ENCODE assay signal across 1 cellular context in genomic region chr1:46303038-46303871, GRCh38.
TF ChIP-seq lines count a peak whose summit lies in the region.

TSS of gene LRRC41 (minus strand) at chr1:46303616. CDS start at chr1:46303322, 294 bp downstream.
TSS of gene UQCRH (plus strand) at chr1:46303698. CDS start at chr1:46303767, 69 bp downstream.

TF ChIP-seq in HepG2, 621 proteins besides CTCF, POLR2A, EP300 and RAD21 (continued from another document and continues in another):
- TF ChIP-seq TFE3 (CRISPR knock-in tag; IDR thresholded peaks at IDR 0.05) = no peak
- TF ChIP-seq ARNT (IDR thresholded peaks at IDR 0.05) = no peak
- TF ChIP-seq ZNF317 (CRISPR knock-in tag; IDR thresholded peaks at IDR 0.05) = no peak
- no peak for TF ChIP-seq TARDBP (CRISPR knock-in tag; IDR thresholded peaks at IDR 0.05)
- TF ChIP-seq NFE2L2 (IDR thresholded peaks at IDR 0.05; ENCODE audit: low read length) = no peak
- TF ChIP-seq SRF (IDR thresholded peaks at IDR 0.05; ENCODE audit: low read depth, low read length) = no peak
- peak; percentile 21; the same call in 1 of the 2 replicates for TF ChIP-seq ARNT2 (CRISPR knock-in tag; IDR thresholded peaks at IDR 0.05; ENCODE audit: low read depth)
- no peak for TF ChIP-seq PITX1 (CRISPR knock-in tag; IDR thresholded peaks at IDR 0.05)
- TF ChIP-seq E2F2 (CRISPR knock-in tag; IDR thresholded peaks at IDR 0.05; ENCODE audit: borderline replicate concordance) = no peak
- no peak for TF ChIP-seq GLMP (CRISPR knock-in tag; IDR thresholded peaks at IDR 0.05; ENCODE audit: borderline replicate concordance)
- no peak for TF ChIP-seq TRIM22 (IDR thresholded peaks at IDR 0.05)
- TF ChIP-seq CCAR2 (optimal IDR thresholded peaks at IDR 0.05; ENCODE audit: low read depth, low read length) = no peak
- no peak for TF ChIP-seq SYNCRIP (IDR thresholded peaks at IDR 0.05; ENCODE audit: insufficient read depth, low read depth, low read length)
- no peak; the same call in 1 of the 2 replicates for TF ChIP-seq ZC3H13 (CRISPR knock-in tag; IDR thresholded peaks at IDR 0.05)
- TF ChIP-seq NFRKB (IDR thresholded peaks at IDR 0.05) = peak; percentile 66
- no peak for TF ChIP-seq ZNF597 (CRISPR knock-in tag; IDR thresholded peaks at IDR 0.05)
- TF ChIP-seq XRCC5 (optimal IDR thresholded peaks at IDR 0.05; ENCODE audit: low read length) = peak; percentile 34
- no peak for TF ChIP-seq FOSL1 (CRISPR knock-in tag; IDR thresholded peaks at IDR 0.05; ENCODE audit: borderline replicate concordance)
- TF ChIP-seq HNF1B (CRISPR knock-in tag; IDR thresholded peaks at IDR 0.05) = no peak
- peak; percentile 94 for TF ChIP-seq BHLHE40 (IDR thresholded peaks at IDR 0.05; ENCODE audit: low read length)
- TF ChIP-seq ZNF616 (CRISPR knock-in tag; IDR thresholded peaks at IDR 0.05; ENCODE audit: low read depth) = no peak
- peak; percentile 87 for TF ChIP-seq MAX (IDR thresholded peaks at IDR 0.05)
- TF ChIP-seq GATA4 (IDR thresholded peaks at IDR 0.05; ENCODE audit: borderline replicate concordance, low read depth) = 0 out of 2 replicates have a peak, but pooled peaks have one; percentile 35
- no peak for TF ChIP-seq RFX1 (IDR thresholded peaks at IDR 0.05)
- TF ChIP-seq KLF9 (CRISPR knock-in tag; IDR thresholded peaks at IDR 0.05; ENCODE audit: low read depth) = no peak
- no peak for TF ChIP-seq ZBTB7A (CRISPR knock-in tag; IDR thresholded peaks at IDR 0.05)
- TF ChIP-seq PBX2 (CRISPR knock-in tag; IDR thresholded peaks at IDR 0.05) = no peak
- TF ChIP-seq ZNF850 (CRISPR knock-in tag; conservative IDR thresholded peaks at IDR 0.05) = no peak; the same call in 1 of the 2 replicates
- TF ChIP-seq CSRNP1 (CRISPR knock-in tag; IDR thresholded peaks at IDR 0.05) = no peak
- TF ChIP-seq FOXK1 (CRISPR knock-in tag; IDR thresholded peaks at IDR 0.05; ENCODE audit: borderline replicate concordance, low read depth) = peak; percentile 12; the same call in 1 of the 2 replicates
- TF ChIP-seq ZNF580 (CRISPR knock-in tag; IDR thresholded peaks at IDR 0.05; ENCODE audit: borderline replicate concordance, low read depth) = 0 out of 2 replicates have a peak, but pooled peaks have one; percentile 39
- no peak for TF ChIP-seq RBM39 (IDR thresholded peaks at IDR 0.05; ENCODE audit: low read depth, low read length, poor library complexity, severe bottlenecking)
- no peak for TF ChIP-seq NFATC3 (CRISPR knock-in tag; IDR thresholded peaks at IDR 0.05)
- TF ChIP-seq ETV5 (CRISPR knock-in tag; IDR thresholded peaks at IDR 0.05; ENCODE audit: borderline replicate concordance) = peak; percentile 77
- no peak for TF ChIP-seq MATR3 (CRISPR knock-in tag; IDR thresholded peaks at IDR 0.05)
- TF ChIP-seq SIX1 (CRISPR knock-in tag; IDR thresholded peaks at IDR 0.05; ENCODE audit: borderline replicate concordance) = no peak
- no peak for TF ChIP-seq ZNF562 (CRISPR knock-in tag; IDR thresholded peaks at IDR 0.05; ENCODE audit: borderline replicate concordance)
- TF ChIP-seq FOXC1 (CRISPR knock-in tag; IDR thresholded peaks at IDR 0.05; ENCODE audit: borderline replicate concordance) = no peak; the same call in 1 of the 2 replicates
- no peak for TF ChIP-seq HNRNPL (IDR thresholded peaks at IDR 0.05; ENCODE audit: low read depth, low read length)
- 0 out of 2 replicates have a peak, but pooled peaks have one; percentile 4 for TF ChIP-seq TSC22D2 (CRISPR knock-in tag; IDR thresholded peaks at IDR 0.05; ENCODE audit: borderline replicate concordance)
- 0 out of 2 replicates have a peak, but pooled peaks have one; percentile 27 for TF ChIP-seq ELK4 (CRISPR knock-in tag; IDR thresholded peaks at IDR 0.05; ENCODE audit: borderline replicate concordance)
- no peak for TF ChIP-seq TEAD2 (CRISPR knock-in tag; IDR thresholded peaks at IDR 0.05)
- TF ChIP-seq SUZ12 (IDR thresholded peaks at IDR 0.05; ENCODE audit: low read depth, low read length) = no peak
- TF ChIP-seq ZNF207 (IDR thresholded peaks at IDR 0.05; ENCODE audit: borderline replicate concordance) = no peak
- peak; percentile 38 for TF ChIP-seq CREB1 (IDR thresholded peaks at IDR 0.05)
- TF ChIP-seq CREB1 (CRISPR knock-in tag; IDR thresholded peaks at IDR 0.05) = peak; percentile 89
- TF ChIP-seq ZNF589 (CRISPR knock-in tag; conservative IDR thresholded peaks at IDR 0.05) = 0 out of 2 replicates have a peak, but pooled peaks have one; percentile 29
- no peak for TF ChIP-seq DNMT1 (CRISPR knock-in tag; IDR thresholded peaks at IDR 0.05)
- TF ChIP-seq CC2D1A (CRISPR knock-in tag; IDR thresholded peaks at IDR 0.05) = no peak
- TF ChIP-seq PHF20 (CRISPR knock-in tag; IDR thresholded peaks at IDR 0.05) = no peak; the same call in 1 of the 2 replicates
- TF ChIP-seq ZNF136 (CRISPR knock-in tag; IDR thresholded peaks at IDR 0.05; ENCODE audit: low read depth) = no peak
- TF ChIP-seq FOXA3 (CRISPR knock-in tag; IDR thresholded peaks at IDR 0.05) = peak; percentile 10; the same call in 1 of the 2 replicates
- TF ChIP-seq CSRNP2 (CRISPR knock-in tag; conservative IDR thresholded peaks at IDR 0.05; ENCODE audit: low read depth) = no peak
- TF ChIP-seq TBX2 (CRISPR knock-in tag; IDR thresholded peaks at IDR 0.05; ENCODE audit: borderline replicate concordance) = peak; percentile 24; the same call in 1 of the 2 replicates
- no peak; the same call in 1 of the 2 replicates for TF ChIP-seq ZSCAN21 (CRISPR knock-in tag; IDR thresholded peaks at IDR 0.05; ENCODE audit: borderline replicate concordance)
- TF ChIP-seq TBP (CRISPR knock-in tag; IDR thresholded peaks at IDR 0.05) = no peak
- no peak for TF ChIP-seq SCMH1 (CRISPR knock-in tag; IDR thresholded peaks at IDR 0.05; ENCODE audit: borderline replicate concordance)
- TF ChIP-seq RBFOX2 (IDR thresholded peaks at IDR 0.05; ENCODE audit: low read depth, low read length) = peak; percentile 93
- no peak for TF ChIP-seq ZSCAN9 (CRISPR knock-in tag; IDR thresholded peaks at IDR 0.05; ENCODE audit: borderline replicate concordance)
- no peak for TF ChIP-seq TCF7 (IDR thresholded peaks at IDR 0.05; ENCODE audit: low read depth)
- TF ChIP-seq JUN (CRISPR knock-in tag; IDR thresholded peaks at IDR 0.05) = no peak
